Comparison of ENCODE assay signal across 12 cellular contexts in the genomic region with DNA sequence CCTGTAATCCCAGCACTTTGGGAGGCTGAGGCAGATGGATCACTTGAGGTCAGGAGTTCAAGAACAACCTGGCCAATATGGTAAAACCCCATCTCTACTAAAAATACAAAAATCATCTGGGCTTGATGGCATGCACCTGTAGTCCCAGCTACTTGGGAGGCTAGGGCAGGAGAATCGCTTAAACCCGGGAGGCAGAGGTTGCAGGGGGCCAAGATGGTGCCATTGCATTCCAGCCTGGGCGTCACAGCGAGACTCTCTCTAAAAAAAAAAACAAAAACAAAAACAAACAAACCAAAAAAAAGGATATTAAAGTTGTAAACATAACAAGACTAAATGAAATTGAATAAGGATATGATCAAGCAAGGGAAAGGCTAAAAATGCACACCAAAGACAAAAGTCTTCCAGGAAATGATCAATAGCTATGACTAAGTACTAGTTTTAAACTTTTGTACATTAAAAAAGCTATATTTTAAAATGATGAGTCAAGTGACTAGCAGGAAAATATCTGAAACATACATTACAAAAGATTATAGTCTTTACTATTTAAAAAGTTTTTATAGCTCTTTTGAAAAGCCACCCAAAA. TPM values are rescaled to one million over a fixed set of nuclear protein-coding genes. Genes with fewer than 3 reads are reported as not detected.
A peak's percentile ranks its signal among the peaks of the same experiment; 100 is the strongest.
DNase-seq lines count a peak whose midpoint lies in the region; ATAC-seq and TF ChIP-seq lines count a peak whose summit lies in the region.
"Had no signal": no experiment of that assay in that cellular context is flagged by ENCODE, and none has a peak within 500 bp of the region (broad histone marks: within the 10 kb centered on the region; RNA-seq: fewer than 3 reads in every experiment).

No MANE protein-coding gene starts in this region.

- intact Hi-C loops in activated CD4-positive, alpha-beta T cell treated with anti-CD3 and anti-CD28 coated beads, Interleukin-2, amount 10 ng/mL, durations not matched to agents 24 days and 14 days (cut with micrococcal nuclease), result loop anchor here (1.0 kb wide), 2 partner anchors 11 to 28 kb away; partner anchors contain the start of gene KLHL6

- peak overlapping the region; percentile 73 for H3K4me3 Mint-ChIP-seq in activated CD4-positive, alpha-beta T cell treated with anti-CD3 and anti-CD28 coated beads, Interleukin-2, amount 10 ng/mL, durations not matched to agents 24 days and 14 days
- peak overlapping the region; percentile 54 for H3K4me3 Mint-ChIP-seq in natural killer cell treated with Interleukin-12 subunit alpha and Interleukin-12 subunit beta and Interleukin-15 and Interleukin-18, amount 100 ng/mL, for 72 hours
- H3K4me3 Mint-ChIP-seq: endodermal cell had no signal

- no peaks in the 10 kb centered on the region for H3K9me3 ChIP-seq in OCI-LY3 (ENCODE audit: insufficient read depth, low read length)
- H3K9me3 ChIP-seq: right lobe of liver had no signal

- TF ChIP-seq CTCF in OCI-LY3 (IDR thresholded peaks at IDR 0.05; ENCODE audit: low read depth, low read length) (no peak), foreskin fibroblast (IDR thresholded peaks at IDR 0.05; ENCODE audit: low read depth, low read length) (no peak)

- H3K27me3 Mint-ChIP-seq in activated CD4-positive, alpha-beta T cell treated with anti-CD3 and anti-CD28 coated beads, Interleukin-2, amount 10 ng/mL, durations not matched to agents 24 days and 14 days, result no peaks in the 10 kb centered on the region
- H3K27me3 Mint-ChIP-seq in natural killer cell treated with Interleukin-12 subunit alpha and Interleukin-12 subunit beta and Interleukin-15 and Interleukin-18, amount 100 ng/mL, for 72 hours, result no peaks in the 10 kb centered on the region

- ATAC-seq in HG02763 (IDR thresholded peaks at IDR 0.05; ENCODE audit: unreplicated experiment), result peak; percentile 10
- ATAC-seq in natural killer cell treated with Interleukin-12 subunit alpha and Interleukin-12 subunit beta and Interleukin-15 and Interleukin-18, amount 100 ng/mL, for 72 hours, result peak in 1 of 2 donors; percentile 24

- peaks cover 69% of the 10 kb centered on the region for H3K36me3 Mint-ChIP-seq in activated CD4-positive, alpha-beta T cell treated with anti-CD3 and anti-CD28 coated beads, Interleukin-2, amount 10 ng/mL, durations not matched to agents 24 days and 14 days (ENCODE audit: low read depth)
- H3K36me3 Mint-ChIP-seq in natural killer cell treated with Interleukin-12 subunit alpha and Interleukin-12 subunit beta and Interleukin-15 and Interleukin-18, amount 100 ng/mL, for 72 hours, result peaks cover 12% of the 10 kb centered on the region

- H3K4me1 Mint-ChIP-seq in activated CD4-positive, alpha-beta T cell treated with anti-CD3 and anti-CD28 coated beads, Interleukin-2, amount 10 ng/mL, durations not matched to agents 24 days and 14 days, result peaks cover 43% of the 10 kb centered on the region
- H3K4me1 Mint-ChIP-seq in natural killer cell treated with Interleukin-12 subunit alpha and Interleukin-12 subunit beta and Interleukin-15 and Interleukin-18, amount 100 ng/mL, for 72 hours (ENCODE audit: low read depth in 2 of 2), result peaks cover 38 to 48% of the 10 kb centered on the region in 2 donors

- peak overlapping the region; percentile 79 for H3K27ac Mint-ChIP-seq in activated CD4-positive, alpha-beta T cell treated with anti-CD3 and anti-CD28 coated beads, Interleukin-2, amount 10 ng/mL, durations not matched to agents 24 days and 14 days
- H3K27ac Mint-ChIP-seq in natural killer cell treated with Interleukin-12 subunit alpha and Interleukin-12 subunit beta and Interleukin-15 and Interleukin-18, amount 100 ng/mL, for 72 hours, result peak overlapping the region; percentile 76 to 81
- H3K27ac Mint-ChIP-seq: endodermal cell had no signal

- peaks cover 54% of the 10 kb centered on the region for H3K36me3 ChIP-seq in OCI-LY3 (replicated peaks; ENCODE audit: low read depth, low read length)
- H3K36me3 ChIP-seq: right lobe of liver had no signal

- peaks cover 63% of the 10 kb centered on the region for H3K4me1 ChIP-seq in OCI-LY3 (ENCODE audit: low read length)
- H3K4me1 ChIP-seq: right lobe of liver had no signal

- peak overlapping the region; percentile 80 for H3K4me2 ChIP-seq in OCI-LY3 (ENCODE audit: low read length)

- no peak for DNase-seq in activated CD4-positive, alpha-beta T cell treated with anti-CD3 and anti-CD28 coated beads, Interleukin-2, amount 10 ng/mL, durations not matched to agents 24 days and 14 days
- DNase-seq in activated CD4-positive, alpha-beta T cell treated with anti-CD3 and anti-CD28 coated beads for 1 hour, result no peak
- no peak for DNase-seq in natural killer cell treated with Interleukin-12 subunit alpha and Interleukin-12 subunit beta and Interleukin-15 and Interleukin-18, amount 100 ng/mL, for 72 hours (ENCODE audit: low spot score)
- DNase-seq in foreskin fibroblast (no peak), putamen (ENCODE audit: low spot score) (no peak), substantia nigra (lab: John Stamatoyannopoulos, UW) (no peak)
- DNase-seq: endodermal cell, NCI-H1105, right lobe of liver had no signal

- H3K9ac ChIP-seq in OCI-LY3 (ENCODE audit: low read length), result no peak overlapping the region

- peak overlapping the region; percentile 29 for H3K4me3 ChIP-seq in OCI-LY3 (ENCODE audit: low read length)
- H3K4me3 ChIP-seq in foreskin fibroblast (ENCODE audit: low read depth in 1 of 2, low read length in 2 of 2), result no peak overlapping the region
- H3K4me3 ChIP-seq: right lobe of liver had no signal

- H4K20me1 ChIP-seq in OCI-LY3 (ENCODE audit: insufficient read depth, low read length), result peaks cover 58% of the 10 kb centered on the region

- H3K79me2 ChIP-seq in OCI-LY3 (ENCODE audit: low read length), result peaks cover 66% of the 10 kb centered on the region

- no peaks in the 10 kb centered on the region for H3K9me3 Mint-ChIP-seq in activated CD4-positive, alpha-beta T cell treated with anti-CD3 and anti-CD28 coated beads, Interleukin-2, amount 10 ng/mL, durations not matched to agents 24 days and 14 days
- no peaks in the 10 kb centered on the region for H3K9me3 Mint-ChIP-seq in natural killer cell treated with Interleukin-12 subunit alpha and Interleukin-12 subunit beta and Interleukin-15 and Interleukin-18, amount 100 ng/mL, for 72 hours
- H3K9me3 Mint-ChIP-seq: endodermal cell had no signal

- no peaks in the 10 kb centered on the region for H3K27me3 ChIP-seq in OCI-LY3 (ENCODE audit: low read depth, low read length)
- H3K27me3 ChIP-seq: right lobe of liver had no signal

- no peak overlapping the region for H2AFZ ChIP-seq in OCI-LY3 (ENCODE audit: low read depth, low read length)

- H3K27ac ChIP-seq in OCI-LY3 (ENCODE audit: low read length) (peak overlapping the region; percentile 73), substantia nigra (ENCODE audit: low read depth, low read length, poor library complexity, severe bottlenecking) (no peak overlapping the region)
- H3K27ac ChIP-seq: HL-60, right lobe of liver had no signal

RNA-seq across cellular contexts. Expression of gene KLHL6, which starts 28.6 kb away (rescaled TPM):
- total RNA-seq in activated CD4-positive, alpha-beta T cell treated with anti-CD3 and anti-CD28 coated beads, Interleukin-2, amount 10 ng/mL, durations not matched to agents 24 days and 14 days, result 44.9 and 47.1 TPM in 2 replicates
- 10 to 100 TPM; 16.9 to 19.3 TPM for total RNA-seq in natural killer cell treated with Interleukin-12 subunit alpha and Interleukin-12 subunit beta and Interleukin-15 and Interleukin-18, amount 100 ng/mL, for 72 hours
